In genomic region chr16:88568710-88569613, GRCh38 we compare ENCODE assay signal across 9 cellular contexts. TPM values are rescaled to one million over a fixed set of nuclear protein-coding genes. Genes with fewer than 3 reads are reported as not detected.
DNase-seq lines count a peak whose midpoint lies in the region; ATAC-seq, FAIRE-seq and TF ChIP-seq lines count a peak whose summit lies in the region.
"Had no signal": no experiment of that assay in that cellular context is flagged by ENCODE, and none has a peak within 500 bp of the region (broad histone marks: within the 10 kb centered on the region; RNA-seq: fewer than 3 reads in every experiment).

No MANE protein-coding gene starts in this region.

- H3K9me3 ChIP-seq in HUES64 (ENCODE audit: insufficient read depth, low read depth, low read length), result no peaks in the 10 kb centered on the region
- H3K9me3 ChIP-seq in muscle layer of colon (ENCODE audit: low read length), result no peaks in the 10 kb centered on the region

- H3K27me3 ChIP-seq in HUES64 (ENCODE audit: insufficient read depth, low read length) (no peaks in the 10 kb centered on the region), bronchial epithelial cell (ENCODE audit: control insufficient read depth, insufficient read depth, low read length) (no peaks in the 10 kb centered on the region), muscle layer of colon (ENCODE audit: control insufficient read depth in 1 of 2, insufficient read depth in 2 of 2, low read length in 2 of 2) (no peaks in the 10 kb centered on the region)

- H3K4me1 ChIP-seq in HUES64 (ENCODE audit: insufficient read depth, low read length) (peaks cover 6% of the 10 kb centered on the region; the same call in 1 of the 2 replicates), muscle layer of colon (ENCODE audit: insufficient read depth, low read length) (peaks cover 12% of the 10 kb centered on the region)

- peak overlapping the region; percentile 72 for H3K4me3 ChIP-seq in AG04449 (ENCODE audit: low read depth, low read length)
- H3K4me3 ChIP-seq in HUES64 (ENCODE audit: low read length), result peak overlapping the region; percentile 91
- H3K4me3 ChIP-seq in bronchial epithelial cell (ENCODE audit: low read depth, low read length), result peak overlapping the region; percentile 76
- H3K4me3 ChIP-seq in muscle layer of colon (ENCODE audit: low read depth in 1 of 2, low read length in 2 of 2), result peak overlapping the region; percentile 40 to 58

- ATAC-seq in HG03095 (IDR thresholded peaks at IDR 0.05; ENCODE audit: unreplicated experiment), result no peak

- DNase-seq in AG04449 (ENCODE audit: low read depth, low spot score) (no peak), bronchial epithelial cell (ENCODE audit: low read depth) (no peak), NK-92 (lab: John Stamatoyannopoulos, UW; ENCODE audit: unreplicated experiment) (no peak), hippocampal formation (lab: John Stamatoyannopoulos, UW) (no peak)
- no peak for DNase-seq in stimulated activated CD4-positive, alpha-beta T cell treated with anti-CD3 and anti-CD28 coated beads, Interleukin-4, amount 100 ng/mL, for 1 hour
- DNase-seq: NCI-H2171 had no signal

- TF ChIP-seq CTCF in AG04449 (IDR thresholded peaks at IDR 0.05; ENCODE audit: insufficient read depth, low read length, missing control alignments) (no peak), bronchial epithelial cell (IDR thresholded peaks at IDR 0.05; ENCODE audit: insufficient read depth, low read length, severe bottlenecking) (no peak)

- 88% methylated on average over 18 of the region's 18 CpGs for WGBS in HUES64

- H3K27ac ChIP-seq in HUES64 (ENCODE audit: low read depth, low read length) (no peak overlapping the region), muscle layer of colon (ENCODE audit: low read depth, low read length) (peak overlapping the region; percentile 76)

- H3K9ac ChIP-seq in HUES64 (ENCODE audit: low read depth, low read length) (peak overlapping the region; percentile 81), muscle layer of colon (ENCODE audit: low read length) (peak overlapping the region; percentile 12)

- FAIRE-seq in bronchial epithelial cell (lab: Jason Lieb, UNC), result no peak

- POLR2A ChIA-PET in AG04449 (lab: Yijun Ruan, JAX), result no interaction called here

- CTCF ChIA-PET in AG04449 (lab: Yijun Ruan, JAX), result interaction anchor here (2.1 kb wide), 1 partner anchor 10 kb away, joined by 11 read pairs; no protein-coding TSS in a partner anchor

- peaks cover 19% of the 10 kb centered on the region for H3K36me3 ChIP-seq in HUES64 (ENCODE audit: insufficient read depth, low read length)
- peaks cover 3% of the 10 kb centered on the region for H3K36me3 ChIP-seq in bronchial epithelial cell (ENCODE audit: control insufficient read depth, insufficient read depth, low read length)
- no peaks in the 10 kb centered on the region for H3K36me3 ChIP-seq in muscle layer of colon (ENCODE audit: insufficient read depth, low read length)

RNA-seq across cellular contexts. Expression of gene ZC3H18, which starts 1.2 kb away (rescaled TPM):
- 46.2 TPM for polyA plus RNA-seq in HUES64 (2013, experiment 1 of 2)
- 47.7 TPM for polyA plus RNA-seq in HUES64 (2013, experiment 2 of 2)
- total RNA-seq in bronchial epithelial cell, result 10.5 and 11.1 TPM in 2 replicates
